Comparison of ENCODE assay signal across 8 cellular contexts in the genomic region with DNA sequence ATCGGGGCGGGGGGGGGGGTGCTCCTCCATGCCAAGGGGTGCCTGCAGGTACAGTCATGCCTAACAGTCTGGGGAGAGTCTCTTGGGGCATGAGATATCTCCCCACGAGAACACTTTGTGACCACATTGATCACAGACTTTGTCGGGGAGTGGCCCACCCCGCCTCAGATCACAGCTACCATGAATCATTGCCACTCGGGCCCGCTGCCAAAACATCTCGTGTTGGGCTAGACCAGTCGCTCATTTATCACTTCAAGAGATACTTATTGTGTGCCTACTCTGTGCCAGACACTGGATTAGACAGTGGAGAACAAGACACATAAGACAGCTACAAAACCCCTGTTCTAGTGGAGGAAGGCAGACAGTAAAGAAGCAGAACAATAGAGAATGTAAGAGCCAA.
DNase-seq lines count a peak whose midpoint lies in the region; ATAC-seq and TF ChIP-seq lines count a peak whose summit lies in the region.

No MANE protein-coding gene starts in this region.

- H3K4me2 ChIP-seq in H9 (ENCODE audit: insufficient read depth, insufficient read length, low read length): no peak overlapping the region

- H2BK12ac ChIP-seq in H9 (ENCODE audit: insufficient read length, low read depth, low read length): no peak overlapping the region

- H3K36me3 ChIP-seq in WERI-Rb-1: peaks cover 7% of the 10 kb centered on the region

- H3K23me2 ChIP-seq in H9 (ENCODE audit: insufficient read length, low read depth, low read length, poor library complexity, severe bottlenecking): no peaks in the 10 kb centered on the region

- H3K27me3 Mint-ChIP-seq in H9 (ENCODE audit: low read depth): no peaks in the 10 kb centered on the region

- no peak for ATAC-seq in GM19452 (IDR thresholded peaks at IDR 0.05; ENCODE audit: unreplicated experiment)

- no peak overlapping the region for H3K14ac ChIP-seq in H9 (ENCODE audit: insufficient read depth, low read length)

- H3K9me3 Mint-ChIP-seq in H9: no peaks in the 10 kb centered on the region

- H4K8ac ChIP-seq in H9 (replicated peaks; ENCODE audit: insufficient read length, low read depth, low read length): no peak overlapping the region

- H4K20me1 ChIP-seq in H9 (ENCODE audit: control insufficient read depth, insufficient read depth, insufficient read length): no peaks in the 10 kb centered on the region

- H3K79me1 ChIP-seq in H9 (ENCODE audit: insufficient read depth, low read depth, low read length, poor library complexity, severe bottlenecking): no peaks in the 10 kb centered on the region

- no peak overlapping the region for H3K9ac ChIP-seq in H9 (ENCODE audit: extremely low read depth, insufficient read length, low read length)

- no peak overlapping the region for H3K27ac ChIP-seq in WERI-Rb-1
- H3K27ac ChIP-seq in H9 (ENCODE audit: insufficient read length, low read depth, low read length): no peak overlapping the region

- no peak overlapping the region for H2BK5ac ChIP-seq in H9 (ENCODE audit: insufficient read length, low read length)

- no peak overlapping the region for H4K91ac ChIP-seq in H9 (ENCODE audit: insufficient read length, low read depth, low read length)

- H3K4me1 ChIP-seq in H9 (ENCODE audit: insufficient read depth, low read length): no peaks in the 10 kb centered on the region

- no peak overlapping the region for H2BK15ac ChIP-seq in H9 (ENCODE audit: low read depth, low read length)

- WGBS in H9 (ENCODE audit: extremely low coverage, insufficient read length, low lambda C conversion rate): no CpG with 5 or more reads among the region's 9 CpGs

- no peak overlapping the region for H3K4me3 Mint-ChIP-seq in H9

- no peak overlapping the region for H3K18ac ChIP-seq in H9 (ENCODE audit: insufficient read length, low read depth, low read length)

- H3K27ac Mint-ChIP-seq in H9: no peak overlapping the region

- TF ChIP-seq CTCF in WERI-Rb-1 (IDR thresholded peaks at IDR 0.05; ENCODE audit: low read depth, low read length): no peak
- TF ChIP-seq CTCF in H9 (conservative IDR thresholded peaks at IDR 0.05): no peak

- H3K36me3 Mint-ChIP-seq in H9 (ENCODE audit: insufficient read depth in 1 of 3, low read depth in 3 of 3): peaks cover 2 to 13% (median 6%) of the 10 kb centered on the region in 3 experiments; a peak in 5 of 7 replicates

- no peak overlapping the region for H2AK5ac ChIP-seq in H9 (ENCODE audit: insufficient read length, low read length)

- peak; percentile 72 for DNase-seq in activated CD8-positive, alpha-beta memory T cell treated with anti-CD3 and anti-CD28 coated beads for 24 hours
- DNase-seq in glomerular endothelial cell (ENCODE audit: extremely low read depth, low read depth, low spot score): peak; percentile 7
- DNase-seq in stimulated activated CD8-positive, alpha-beta memory T cell treated with anti-CD3 and anti-CD28 coated beads, Interleukin-7, amount 100 ng/mL, for 4 hours (ENCODE audit: low read depth in 2 of 2): peak; percentile 40 to 43
- no peak for DNase-seq in WERI-Rb-1
- DNase-seq in H9: no peak
- DNase-seq in GDM1 (lab: John Stamatoyannopoulos, UW): no peak

- H3K4me3 ChIP-seq in WERI-Rb-1 (ENCODE audit: low read depth, low read length): no peak overlapping the region

- H3K4me1 Mint-ChIP-seq in H9: peaks cover 4% of the 10 kb centered on the region in 2 experiments; a peak in 2 of 4 replicates

- TF ChIP-seq EP300 in Ishikawa (IDR thresholded peaks at IDR 0.05; ENCODE audit: borderline replicate concordance): no peak

- H2BK20ac ChIP-seq in H9 (ENCODE audit: low read depth, low read length, poor library complexity, severe bottlenecking): no peak overlapping the region

- no peak overlapping the region for H3T11ph ChIP-seq in H9 (ENCODE audit: low read length)

- no peak overlapping the region for H3K4ac ChIP-seq in H9 (ENCODE audit: low read depth, low read length)

- H3K56ac ChIP-seq in H9 (ENCODE audit: insufficient read length, low read depth, low read length): no peak overlapping the region

- H4K5ac ChIP-seq in H9 (ENCODE audit: insufficient read length, low read depth, low read length): no peak overlapping the region

- H3K27me3 ChIP-seq in WERI-Rb-1 (ENCODE audit: insufficient read depth, low read depth, severe bottlenecking) (no peaks in the 10 kb centered on the region), H9 (ENCODE audit: insufficient read depth, low read length) (no peaks in the 10 kb centered on the region)

- no peak overlapping the region for H2AFZ ChIP-seq in H9 (ENCODE audit: low read length)

- no peak for TF ChIP-seq RAD21 in Ishikawa (IDR thresholded peaks at IDR 0.05; ENCODE audit: low read depth)

- H3K79me2 ChIP-seq in H9 (ENCODE audit: insufficient read depth, low read length): no peaks in the 10 kb centered on the region

- H3K9me3 ChIP-seq in WERI-Rb-1 (ENCODE audit: severe bottlenecking): no peaks in the 10 kb centered on the region
- no peaks in the 10 kb centered on the region for H3K9me3 ChIP-seq in H9 (ENCODE audit: control insufficient read depth, low read depth, low read length)

- H3K23ac ChIP-seq in H9 (ENCODE audit: insufficient read length, low read depth, low read length): no peak overlapping the region

- no peak overlapping the region for H2BK120ac ChIP-seq in H9 (ENCODE audit: low read depth, low read length, poor library complexity, severe bottlenecking)

TF ChIP-seq in Ishikawa, 13 proteins besides CTCF, POLR2A, EP300 and RAD21:
- TF ChIP-seq MAX (IDR thresholded peaks at IDR 0.05) (no peak), NFIC (IDR thresholded peaks at IDR 0.05) (peak; percentile 52; the same call in 1 of the 2 replicates)

Comparison
In these comparisons a context has a peak if more than half of its experiments do, and no peak if none do; other contexts are left out.
1. DNase-seq: peak in activated CD8-positive, alpha-beta memory T cell treated with anti-CD3 and anti-CD28 coated beads for 24 hours (single experiment), glomerular endothelial cell (single experiment) and stimulated activated CD8-positive, alpha-beta memory T cell treated with anti-CD3 and anti-CD28 coated beads, Interleukin-7, amount 100 ng/mL, for 4 hours (2 of 2); none in WERI-Rb-1 (single experiment), H9 (single experiment) and GDM1 (single experiment).